1 cellular context compared by ENCODE assay signal in genomic region chr4:123325241-123325681, GRCh38.
TF ChIP-seq lines count a peak whose summit lies in the region.

No MANE protein-coding gene starts in this region.

TF ChIP-seq in GM23338, 12 proteins besides CTCF, POLR2A, EP300 and RAD21 (continued from another document):
- no peak for TF ChIP-seq ZNF462 (CRISPR knock-in tag; IDR thresholded peaks at IDR 0.05)
